8 cellular contexts compared by ENCODE assay signal in genomic region chr12:129911437-129912049, GRCh38. TPM values are rescaled to one million over a fixed set of nuclear protein-coding genes. Genes with fewer than 3 reads are reported as not detected.
DNase-seq lines count a peak whose midpoint lies in the region; ATAC-seq and TF ChIP-seq lines count a peak whose summit lies in the region.

No MANE protein-coding gene starts in this region.

- TF ChIP-seq CTCF in GM12873 (IDR thresholded peaks at IDR 0.05; ENCODE audit: insufficient read depth, low read depth, low read length, missing control alignments) (peak; percentile 95), astrocyte of the spinal cord (IDR thresholded peaks at IDR 0.05; ENCODE audit: low read depth, low read length) (peak; percentile 86), type B pancreatic cell (conservative IDR thresholded peaks at IDR 0.05) (peak; percentile 96)

- H3K27ac ChIP-seq in layer of hippocampus (ENCODE audit: low read depth, low read length): peak overlapping the region; percentile 38

- H3K9me3 Mint-ChIP-seq in type B pancreatic cell: no peaks in the 10 kb centered on the region

- DNase-seq in AG20443 (ENCODE audit: low spot score): peak; percentile 51
- DNase-seq in NCI-H2196 treated with DMSO at 0.1 percent for 48 hours (lab: John Stamatoyannopoulos, UW; ENCODE audit: unreplicated experiment): peak; percentile 71
- DNase-seq in astrocyte of the spinal cord (ENCODE audit: low read depth, low spot score): peak; percentile 58
- DNase-seq in type B pancreatic cell (ENCODE audit: extremely low spot score, unreplicated experiment): no peak
- DNase-seq in NCI-H226: no peak

- H3K36me3 Mint-ChIP-seq in type B pancreatic cell: no peaks in the 10 kb centered on the region

- no peak overlapping the region for H3K4me3 Mint-ChIP-seq in type B pancreatic cell

- H3K27ac Mint-ChIP-seq in type B pancreatic cell: no peak overlapping the region

- in situ Hi-C loops in astrocyte of the spinal cord (cut with HindIII; ENCODE audit: low sequenced_read_pairs): no loop called here

- H3K27me3 ChIP-seq in layer of hippocampus (ENCODE audit: control insufficient read depth, insufficient read depth, low read length): no peaks in the 10 kb centered on the region

- no peak overlapping the region for H3K4me3 ChIP-seq in astrocyte of the spinal cord (ENCODE audit: low read depth, low read length)

- H3K4me1 Mint-ChIP-seq in type B pancreatic cell (ENCODE audit: unreplicated experiment): peaks cover 3% of the 10 kb centered on the region

- peaks cover 82% of the 10 kb centered on the region for H3K27me3 Mint-ChIP-seq in type B pancreatic cell

- peak; percentile 55 for ATAC-seq in HG03025 (IDR thresholded peaks at IDR 0.05; ENCODE audit: low FRiP score, unreplicated experiment)

RNA-seq across cellular contexts. Expression of gene TMEM132D, which starts 7.7 kb away (rescaled TPM):
- total RNA-seq in type B pancreatic cell (ENCODE audit: low replicate concordance): 1.8 and 1.9 TPM in 2 replicates

Comparison
In these comparisons a context has a peak if more than half of its experiments do, and no peak if none do; other contexts are left out.
1. DNase-seq: peak in AG20443 (single experiment), NCI-H2196 treated with DMSO at 0.1 percent for 48 hours (single experiment) and astrocyte of the spinal cord (single experiment); none in type B pancreatic cell (single experiment) and NCI-H226 (single experiment).
2. Peak in every context shown above with its lines, with median percentiles within 50 percentile points of each other: CTCF ChIP-seq.